8 cellular contexts compared by ENCODE assay signal in genomic region chr1:28885982-28886730, GRCh38. TPM values are rescaled to one million over a fixed set of nuclear protein-coding genes. Genes with fewer than 3 reads are reported as not detected.
DNase-seq lines count a peak whose midpoint lies in the region; ATAC-seq and TF ChIP-seq lines count a peak whose summit lies in the region.

No MANE protein-coding gene starts in this region.

- peak overlapping the region; percentile 85 to 92 for H3K4me3 Mint-ChIP-seq in CD14-positive monocyte
- H3K4me3 Mint-ChIP-seq in naive thymus-derived CD8-positive, alpha-beta T cell: peak overlapping the region; percentile 79 to 92 (median 88)

- peaks cover 63% of the 10 kb centered on the region for H3K4me1 Mint-ChIP-seq in CD14-positive monocyte
- H3K4me1 Mint-ChIP-seq in naive thymus-derived CD8-positive, alpha-beta T cell: peaks cover 28 to 69% (median 64%) of the 10 kb centered on the region in 4 donors

- no peaks in the 10 kb centered on the region for H4K20me1 ChIP-seq in mammary epithelial cell (ENCODE audit: insufficient read depth, low read length)

- H3K79me2 ChIP-seq in mammary epithelial cell (ENCODE audit: insufficient read depth, low read length): peaks cover 20% of the 10 kb centered on the region

- peak overlapping the region; percentile 94 for H3K4me3 ChIP-seq in Jurkat, Clone E6-1 (ENCODE audit: low read length)
- peak overlapping the region in 1 of 3 experiments; percentile 69 for H3K4me3 ChIP-seq in mammary epithelial cell (replicated peaks in 1 of 3; ENCODE audit: insufficient read depth in 1 of 3, low read depth in 2 of 3, low read length in 3 of 3)

- ATAC-seq in naive thymus-derived CD8-positive, alpha-beta T cell: no peak
- ATAC-seq in GM19455 (IDR thresholded peaks at IDR 0.05; ENCODE audit: unreplicated experiment) (no peak), HG03469 (IDR thresholded peaks at IDR 0.05; ENCODE audit: unreplicated experiment) (no peak), GM18502 (IDR thresholded peaks at IDR 0.05; ENCODE audit: poor library complexity, unreplicated experiment) (no peak)

- no peaks in the 10 kb centered on the region for H3K27me3 ChIP-seq in mammary epithelial cell (ENCODE audit: insufficient read depth, low read length)

- POLR2A ChIA-PET in naive thymus-derived CD8-positive, alpha-beta T cell (lab: Charles Lee): interaction anchor here (1.0 to 1.6 kb wide), 3 partner anchors 28 to 243 kb away, joined by 3 to 7 read pairs (median 6); partner anchors contain the start of genes EPB41 and TAF12

- DNase-seq in CD14-positive monocyte (ENCODE audit: low spot score) (no peak), mammary epithelial cell (no peak), NCI-H510A (lab: John Stamatoyannopoulos, UW) (no peak)
- no peak for DNase-seq in Jurkat, Clone E6-1 (ENCODE audit: low read depth, low spot score)
- no peak for DNase-seq in naive thymus-derived CD8-positive, alpha-beta T cell

- in situ Hi-C loops in mammary epithelial cell (cut with MboI; ENCODE audit: low sequenced_read_pairs in 2 of 2): loop anchor here (10.0 to 25.0 kb wide), 2 partner anchors 224 to 309 kb away; partner anchors contain the start of gene GMEB1 (in 1 of the 2)

- TF ChIP-seq CTCF in CD14-positive monocyte (IDR thresholded peaks at IDR 0.05) (no peak), mammary epithelial cell (conservative IDR thresholded peaks at IDR 0.05 in 1 of 2, IDR thresholded peaks at IDR 0.05 in 1 of 2; ENCODE audit: extremely low read depth in 1 of 2, insufficient read depth in 1 of 2, low read depth in 1 of 2, low read length in 2 of 2) (no peak)

- TSS peak; percentile 46 for BruUV-seq in mammary epithelial cell (replicated peaks; lab: Mats Ljungman, UMichigan)

- dilution Hi-C loops in mammary epithelial cell (cut with HindIII; ENCODE audit: low sequenced_read_pairs): no loop called here

- H3K9ac ChIP-seq in mammary epithelial cell (ENCODE audit: insufficient read depth, low read length): no peak overlapping the region

- H3K36me3 ChIP-seq in mammary epithelial cell (ENCODE audit: insufficient read depth, low read length): no peaks in the 10 kb centered on the region

- H3K9me3 ChIP-seq in mammary epithelial cell (replicated peaks; ENCODE audit: insufficient read depth, low read length): no peaks in the 10 kb centered on the region

- H3K4me2 ChIP-seq in mammary epithelial cell (ENCODE audit: insufficient read depth, low read depth, low read length): no peak overlapping the region

- peak overlapping the region; percentile 97 for H2AFZ ChIP-seq in mammary epithelial cell (ENCODE audit: low read depth, low read length)

- intact Hi-C loops in CD14-positive monocyte (cut with micrococcal nuclease) (loop anchor here in 1 of 2 donors (1.0 to 10.0 kb wide), 3 partner anchors 28 to 296 kb away; partner anchors contain the start of genes EPB41, RNU11, SRSF4 and TAF12), mammary epithelial cell (cut with micrococcal nuclease) (loop anchor here (5.0 kb wide), 1 partner anchor 296 kb away; the partner anchor contains the start of gene SRSF4)

- H3K36me3 Mint-ChIP-seq in CD14-positive monocyte: no peaks in the 10 kb centered on the region
- H3K36me3 Mint-ChIP-seq in naive thymus-derived CD8-positive, alpha-beta T cell: no peaks in the 10 kb centered on the region

- H3K27ac Mint-ChIP-seq in CD14-positive monocyte: peak overlapping the region; percentile 98 to 100 (median 99)
- H3K27ac Mint-ChIP-seq in naive thymus-derived CD8-positive, alpha-beta T cell: peak overlapping the region; percentile 80 to 96 (median 92)

- CTCF ChIA-PET in mammary epithelial cell (lab: Charles Lee; ENCODE audit: low non-redundant PET): no interaction called here

- H3K9me3 Mint-ChIP-seq in CD14-positive monocyte: no peaks in the 10 kb centered on the region
- no peaks in the 10 kb centered on the region for H3K9me3 Mint-ChIP-seq in naive thymus-derived CD8-positive, alpha-beta T cell

- peak overlapping the region; percentile 66 for H3K27ac ChIP-seq in mammary epithelial cell (ENCODE audit: insufficient read depth, low read depth, low read length)

- H3K4me1 ChIP-seq in mammary epithelial cell (ENCODE audit: insufficient read depth, low read length): peaks cover 27% of the 10 kb centered on the region

- H3K27me3 Mint-ChIP-seq in CD14-positive monocyte (ENCODE audit: low read depth in 3 of 3): peaks cover 0 to 3% (median 0%) of the 10 kb centered on the region in 3 donors
- H3K27me3 Mint-ChIP-seq in naive thymus-derived CD8-positive, alpha-beta T cell: no peaks in the 10 kb centered on the region

- 66% methylated on average over 17 of the region's 17 CpGs for WGBS in mammary epithelial cell (ENCODE audit: low coverage, missing lambda C conversion rate)

RNA-seq across cellular contexts. Expression of gene EPB41, which starts 28.2 kb away (rescaled TPM):
- polyA plus RNA-seq in CD14-positive monocyte (10 to 100 TPM; 11.3 to 18.9 TPM), mammary epithelial cell (9.6 TPM)
- 26.5 TPM for polyA plus RNA-seq in Jurkat, Clone E6-1 (2012; ENCODE audit: insufficient read depth, insufficient read length)
- total RNA-seq in mammary epithelial cell: 10 to 100 TPM; 20.6 to 23.7 TPM
- polyA minus RNA-seq in mammary epithelial cell: 27.8 TPM
- total RNA-seq in naive thymus-derived CD8-positive, alpha-beta T cell: 100 to 1,000 TPM; 300 to 328 TPM
- 10 to 100 TPM; 84.1 to 99.9 (median 92.9) TPM for polyA plus RNA-seq in naive thymus-derived CD8-positive, alpha-beta T cell
